12 cellular contexts compared by ENCODE assay signal in the genomic region with DNA sequence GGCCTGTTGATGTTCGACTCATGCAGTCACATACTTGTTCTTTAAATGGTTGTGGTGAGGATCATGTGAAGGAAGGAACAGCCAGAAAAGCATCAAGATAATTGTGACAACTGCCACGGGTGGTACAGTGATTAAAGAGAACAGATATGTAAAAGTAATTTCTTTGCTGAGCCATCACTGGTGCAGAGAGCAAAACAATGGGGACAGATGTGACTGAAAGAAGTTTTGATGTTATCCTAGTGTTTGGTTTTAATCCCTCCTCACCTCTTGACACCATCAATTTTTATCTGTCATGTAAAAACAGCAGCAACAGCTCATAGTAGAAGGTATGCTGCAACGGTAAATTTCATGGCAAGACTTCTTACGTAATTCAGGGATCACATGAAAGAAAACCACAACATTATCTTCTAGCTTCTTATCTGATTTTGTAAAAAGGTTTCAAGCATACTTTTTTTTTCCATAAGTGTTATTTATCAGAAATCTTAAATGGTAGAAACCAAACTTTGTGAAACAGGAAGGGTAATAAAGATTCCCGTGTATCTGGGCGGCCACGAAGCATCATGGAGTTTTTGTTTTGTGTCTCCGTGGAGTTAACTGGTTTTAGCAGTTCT.
DNase-seq lines count a peak whose midpoint lies in the region; ATAC-seq lines count a peak whose summit lies in the region.
"Had no signal": no experiment of that assay in that cellular context is flagged by ENCODE, and none has a peak within 500 bp of the region (broad histone marks: within the 10 kb centered on the region; RNA-seq: fewer than 3 reads in every experiment).

No MANE protein-coding gene starts in this region.

- peak overlapping the region; percentile 14 for H3K4me3 ChIP-seq in CD8-positive, alpha-beta memory T cell (ENCODE audit: low read length)
- no peak overlapping the region for H3K4me3 ChIP-seq in mesenchymal stem cell (ENCODE audit: insufficient read depth in 1 of 2, low read depth in 1 of 2, low read length in 2 of 2)

- H3K4me2 ChIP-seq in mesenchymal stem cell (ENCODE audit: low read length, poor library complexity, severe bottlenecking) = no peak overlapping the region

- peak overlapping the region in 6 of 8 donors; percentile 18 to 96 (median 67) for H3K27ac Mint-ChIP-seq in CD8-positive, alpha-beta memory T cell
- peak overlapping the region; percentile 95 for H3K27ac Mint-ChIP-seq in activated T-helper 17 cell treated with anti-CD3 and anti-CD28 coated beads, Interleukin-2, amount 50 U/mL, for 72 hours

- H4K8ac ChIP-seq in mesenchymal stem cell (ENCODE audit: low read length) = no peak overlapping the region

- H3K4me3 Mint-ChIP-seq in CD8-positive, alpha-beta memory T cell = peak overlapping the region in 6 of 7 donors; percentile 7 to 53 (median 48)
- peak overlapping the region; percentile 90 for H3K4me3 Mint-ChIP-seq in activated T-helper 17 cell treated with anti-CD3 and anti-CD28 coated beads, Interleukin-2, amount 50 U/mL, for 72 hours

- no peak overlapping the region for H3K14ac ChIP-seq in mesenchymal stem cell (ENCODE audit: low read length in 2 of 2)

- H3K27me3 Mint-ChIP-seq in CD8-positive, alpha-beta memory T cell = peaks cover 0 to 1% of the 10 kb centered on the region in 2 donors
- H3K27me3 Mint-ChIP-seq in activated T-helper 17 cell treated with anti-CD3 and anti-CD28 coated beads, Interleukin-2, amount 50 U/mL, for 72 hours = no peaks in the 10 kb centered on the region

- H3K36me3 Mint-ChIP-seq in CD8-positive, alpha-beta memory T cell = no peaks in the 10 kb centered on the region
- H3K36me3 Mint-ChIP-seq in activated T-helper 17 cell treated with anti-CD3 and anti-CD28 coated beads, Interleukin-2, amount 50 U/mL, for 72 hours (ENCODE audit: low read depth) = no peaks in the 10 kb centered on the region

- no peak overlapping the region for H3K9ac ChIP-seq in mesenchymal stem cell (ENCODE audit: low read length)

- H4K91ac ChIP-seq in mesenchymal stem cell (ENCODE audit: low read length) = no peak overlapping the region

- no peak overlapping the region for H2BK5ac ChIP-seq in mesenchymal stem cell (ENCODE audit: low read depth, low read length, poor library complexity, severe bottlenecking)

- POLR2A ChIA-PET in CD8-positive, alpha-beta memory T cell (lab: Charles Lee) = no interaction called here

- H3K79me1 ChIP-seq in mesenchymal stem cell (replicated peaks; ENCODE audit: low read length, poor library complexity, severe bottlenecking) = no peaks in the 10 kb centered on the region

- no peak overlapping the region for H2BK12ac ChIP-seq in mesenchymal stem cell (ENCODE audit: low read length in 2 of 2)

- H3K4ac ChIP-seq in mesenchymal stem cell (ENCODE audit: low read depth in 1 of 2, low read length in 2 of 2) = no peak overlapping the region

- H2AFZ ChIP-seq in mesenchymal stem cell (ENCODE audit: low read depth, low read length) = no peak overlapping the region

- peak; percentile 63 for ATAC-seq in activated T-helper 17 cell treated with anti-CD3 and anti-CD28 coated beads, Interleukin-2, amount 50 U/mL, for 72 hours (replicated peaks)
- ATAC-seq in HG02642 (IDR thresholded peaks at IDR 0.05; ENCODE audit: poor library complexity, unreplicated experiment) (no peak), GM21717 (IDR thresholded peaks at IDR 0.05; ENCODE audit: unreplicated experiment) (no peak), GM18861 (IDR thresholded peaks at IDR 0.05; ENCODE audit: unreplicated experiment) (no peak)

- no peak overlapping the region for H2AK5ac ChIP-seq in mesenchymal stem cell (ENCODE audit: low read length, severe bottlenecking)

- peaks cover 13 to 48% (median 16%) of the 10 kb centered on the region in 3 donors for H3K4me1 Mint-ChIP-seq in CD8-positive, alpha-beta memory T cell
- H3K4me1 Mint-ChIP-seq in activated T-helper 17 cell treated with anti-CD3 and anti-CD28 coated beads, Interleukin-2, amount 50 U/mL, for 72 hours = peaks cover 30% of the 10 kb centered on the region

- H2BK15ac ChIP-seq in mesenchymal stem cell (ENCODE audit: low read depth, poor library complexity, severe bottlenecking) = no peak overlapping the region

- H3K23ac ChIP-seq in mesenchymal stem cell (ENCODE audit: low read length in 2 of 2) = no peak overlapping the region

- H3K36me3 ChIP-seq in CD8-positive, alpha-beta memory T cell (ENCODE audit: insufficient read depth, low read length) = no peaks in the 10 kb centered on the region
- no peaks in the 10 kb centered on the region for H3K36me3 ChIP-seq in mesenchymal stem cell (ENCODE audit: control insufficient read depth in 1 of 2, insufficient read depth in 2 of 2, low read depth in 1 of 2, low read length in 2 of 2)

- H3K4me1 ChIP-seq in CD8-positive, alpha-beta memory T cell (ENCODE audit: insufficient read depth, low read length) = peaks cover 60% of the 10 kb centered on the region
- peaks cover 4% of the 10 kb centered on the region for H3K4me1 ChIP-seq in mesenchymal stem cell (ENCODE audit: control insufficient read depth, insufficient read depth, low read depth, low read length)

- H3K9me3 Mint-ChIP-seq in CD8-positive, alpha-beta memory T cell = no peaks in the 10 kb centered on the region
- no peaks in the 10 kb centered on the region for H3K9me3 Mint-ChIP-seq in activated T-helper 17 cell treated with anti-CD3 and anti-CD28 coated beads, Interleukin-2, amount 50 U/mL, for 72 hours

- no peak overlapping the region for H3K18ac ChIP-seq in mesenchymal stem cell (ENCODE audit: low read depth in 1 of 2, low read length in 2 of 2)

- CTCF ChIA-PET in CD8-positive, alpha-beta memory T cell (lab: Charles Lee) = no interaction called here

- 68% methylated on average over 5 of the region's 8 CpGs for WGBS in mesenchymal stem cell

- H3K27ac ChIP-seq in CD8-positive, alpha-beta memory T cell (ENCODE audit: low read depth, low read length) = no peak overlapping the region
- H3K27ac ChIP-seq in mesenchymal stem cell (ENCODE audit: low read length, poor library complexity, severe bottlenecking) = no peak overlapping the region

- H3K27me3 ChIP-seq in CD8-positive, alpha-beta memory T cell (ENCODE audit: insufficient read depth, low read length, poor library complexity, severe bottlenecking) = no peaks in the 10 kb centered on the region
- no peaks in the 10 kb centered on the region for H3K27me3 ChIP-seq in mesenchymal stem cell (ENCODE audit: control insufficient read depth in 1 of 2, insufficient read depth in 1 of 2, low read length in 2 of 2)

- H2BK120ac ChIP-seq in mesenchymal stem cell (ENCODE audit: low read depth, low read length) = no peak overlapping the region

- no peaks in the 10 kb centered on the region for H3K9me3 ChIP-seq in CD8-positive, alpha-beta memory T cell (ENCODE audit: low read length)
- no peaks in the 10 kb centered on the region for H3K9me3 ChIP-seq in mesenchymal stem cell (ENCODE audit: control insufficient read depth, low read length)

- peak in 2 of 5 donors; percentile 37 to 73 for DNase-seq in CD8-positive, alpha-beta memory T cell
- peak; percentile 74 for DNase-seq in NCI-H69 (lab: John Stamatoyannopoulos, UW)
- peak; percentile 50 for DNase-seq in mesenchymal stem cell
- no peak for DNase-seq in NCI-H2227 (lab: John Stamatoyannopoulos, UW; ENCODE audit: unreplicated experiment)
- DNase-seq: activated gamma-delta T cell, kidney, NCI-H2081, SHP77 treated with DMSO at 0.1 percent for 48 hours had no signal
